In the genomic region with DNA sequence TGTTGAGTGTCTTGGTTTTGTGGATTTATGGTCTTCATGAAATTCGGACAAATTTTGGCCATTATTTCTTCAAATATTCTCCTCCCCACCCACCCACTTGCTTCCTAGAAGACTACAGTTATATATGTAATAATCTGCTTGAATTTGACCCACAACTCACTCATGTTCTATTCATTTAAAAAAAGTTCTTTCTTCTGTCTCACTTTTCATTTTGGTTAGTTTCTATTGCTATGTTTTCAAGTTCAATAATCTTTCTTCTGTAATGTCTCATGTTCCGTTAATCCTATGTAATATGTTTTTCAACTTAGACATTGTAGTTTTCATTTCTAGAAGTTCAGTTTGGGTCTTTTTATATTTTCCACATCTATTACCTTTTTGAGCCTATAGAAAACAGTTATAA, we compare ENCODE assay signal across 6 cellular contexts. TPM values are rescaled to one million over a fixed set of nuclear protein-coding genes. Genes with fewer than 3 reads are reported as not detected.
DNase-seq lines count a peak whose midpoint lies in the region; ATAC-seq, FAIRE-seq and TF ChIP-seq lines count a peak whose summit lies in the region.
"Not testable (repeated sequence)": the region's sequence is repeated elsewhere in the genome, so short reads cannot be mapped to it uniquely, and the experiment has no call there.

No MANE protein-coding gene starts in this region.

- not testable (repeated sequence) for H3K27ac ChIP-seq in astrocyte (ENCODE audit: low read depth, low read length)

- not testable (repeated sequence) for DNase-seq in GM19239 (ENCODE audit: insufficient read length, low spot score); activated CD4-positive, alpha-beta memory T cell treated with anti-CD3 and anti-CD28 coated beads for 36 hours; astrocyte (ENCODE audit: low read depth); frontal cortex (ENCODE audit: low spot score in 2 of 2); stimulated activated effector memory CD8-positive, alpha-beta T cell treated with anti-CD3 and anti-CD28 coated beads, Interleukin-12 subunit alpha, Interleukin-12 subunit beta, amount 100 ng/mL, for 72 hours (ENCODE audit: low spot score in 2 of 2)

- H2AFZ ChIP-seq in astrocyte (ENCODE audit: low read depth, low read length): not testable (repeated sequence)

- not testable (repeated sequence) for H3K4me3 ChIP-seq in astrocyte (ENCODE audit: insufficient read depth, low read depth, low read length)

- not testable (repeated sequence) for H3K4me3 Mint-ChIP-seq in activated CD4-positive, alpha-beta memory T cell treated with anti-CD3 and anti-CD28 coated beads for 36 hours; activated T-helper 17 cell treated with anti-CD3 and anti-CD28 coated beads, Interleukin-2, amount 50 U/mL, for 72 hours; astrocyte (ENCODE audit: unreplicated experiment); stimulated activated effector memory CD8-positive, alpha-beta T cell treated with anti-CD3 and anti-CD28 coated beads, Interleukin-12 subunit alpha, Interleukin-12 subunit beta, amount 100 ng/mL, for 72 hours

- H3K9me3 ChIP-seq in astrocyte (ENCODE audit: insufficient read depth, low read depth, low read length): not testable (repeated sequence)

- peaks cover 19% of the 10 kb centered on the region for H3K4me1 Mint-ChIP-seq in activated CD4-positive, alpha-beta memory T cell treated with anti-CD3 and anti-CD28 coated beads for 36 hours (ENCODE audit: low read depth)
- not testable (repeated sequence) for H3K4me1 Mint-ChIP-seq in activated T-helper 17 cell treated with anti-CD3 and anti-CD28 coated beads, Interleukin-2, amount 50 U/mL, for 72 hours; astrocyte (ENCODE audit: low read depth, unreplicated experiment)
- H3K4me1 Mint-ChIP-seq in stimulated activated effector memory CD8-positive, alpha-beta T cell treated with anti-CD3 and anti-CD28 coated beads, Interleukin-12 subunit alpha, Interleukin-12 subunit beta, amount 100 ng/mL, for 72 hours: peaks cover 28% of the 10 kb centered on the region

- not testable (repeated sequence) for H3K36me3 ChIP-seq in astrocyte (ENCODE audit: insufficient read depth, low read length)

- H4K20me1 ChIP-seq in astrocyte (ENCODE audit: insufficient read depth, low read length): not testable (repeated sequence)

- H3K9ac ChIP-seq in astrocyte (ENCODE audit: low read length): not testable (repeated sequence)

- peaks cover 42% of the 10 kb centered on the region for H3K36me3 Mint-ChIP-seq in activated CD4-positive, alpha-beta memory T cell treated with anti-CD3 and anti-CD28 coated beads for 36 hours
- peaks cover 91% of the 10 kb centered on the region for H3K36me3 Mint-ChIP-seq in activated T-helper 17 cell treated with anti-CD3 and anti-CD28 coated beads, Interleukin-2, amount 50 U/mL, for 72 hours (ENCODE audit: low read depth)
- peaks cover 26% of the 10 kb centered on the region for H3K36me3 Mint-ChIP-seq in astrocyte (ENCODE audit: low read depth, unreplicated experiment)
- H3K36me3 Mint-ChIP-seq in stimulated activated effector memory CD8-positive, alpha-beta T cell treated with anti-CD3 and anti-CD28 coated beads, Interleukin-12 subunit alpha, Interleukin-12 subunit beta, amount 100 ng/mL, for 72 hours: peaks cover 85% of the 10 kb centered on the region

- POLR2A ChIA-PET in activated CD4-positive, alpha-beta memory T cell treated with anti-CD3 and anti-CD28 coated beads for 36 hours (lab: Charles Lee): not testable (repeated sequence)

- ATAC-seq in activated T-helper 17 cell treated with anti-CD3 and anti-CD28 coated beads, Interleukin-2, amount 50 U/mL, for 72 hours (replicated peaks): peak; percentile 73
- peak; percentile 49 for ATAC-seq in stimulated activated effector memory CD8-positive, alpha-beta T cell treated with anti-CD3 and anti-CD28 coated beads, Interleukin-12 subunit alpha, Interleukin-12 subunit beta, amount 100 ng/mL, for 72 hours

- TF ChIP-seq CTCF in astrocyte (IDR thresholded peaks at IDR 0.05; ENCODE audit: insufficient read depth, low read depth, low read length): not testable (repeated sequence)

- CTCF ChIA-PET in activated CD4-positive, alpha-beta memory T cell treated with anti-CD3 and anti-CD28 coated beads for 36 hours (lab: Charles Lee): interaction anchor here (0.7 to 1.2 kb wide), 2 partner anchors 12 to 250 kb away, joined by 4 to 7 read pairs; no protein-coding TSS in a partner anchor

- peaks cover 14% of the 10 kb centered on the region for H3K9me3 Mint-ChIP-seq in activated CD4-positive, alpha-beta memory T cell treated with anti-CD3 and anti-CD28 coated beads for 36 hours
- not testable (repeated sequence) for H3K9me3 Mint-ChIP-seq in activated T-helper 17 cell treated with anti-CD3 and anti-CD28 coated beads, Interleukin-2, amount 50 U/mL, for 72 hours; astrocyte (ENCODE audit: unreplicated experiment); stimulated activated effector memory CD8-positive, alpha-beta T cell treated with anti-CD3 and anti-CD28 coated beads, Interleukin-12 subunit alpha, Interleukin-12 subunit beta, amount 100 ng/mL, for 72 hours

- FAIRE-seq in GM19239 (lab: Jason Lieb, UNC) (peak; percentile 58), astrocyte (lab: Jason Lieb, UNC) (peak; percentile 13), frontal cortex (lab: Jason Lieb, UNC) (peak; percentile 72)

- H3K4me1 ChIP-seq in astrocyte (ENCODE audit: insufficient read depth, low read length): not testable (repeated sequence)

- H3K27ac Mint-ChIP-seq in activated CD4-positive, alpha-beta memory T cell treated with anti-CD3 and anti-CD28 coated beads for 36 hours: peak overlapping the region; percentile 45
- peak overlapping the region; percentile 68 for H3K27ac Mint-ChIP-seq in activated T-helper 17 cell treated with anti-CD3 and anti-CD28 coated beads, Interleukin-2, amount 50 U/mL, for 72 hours
- not testable (repeated sequence) for H3K27ac Mint-ChIP-seq in astrocyte (ENCODE audit: unreplicated experiment); stimulated activated effector memory CD8-positive, alpha-beta T cell treated with anti-CD3 and anti-CD28 coated beads, Interleukin-12 subunit alpha, Interleukin-12 subunit beta, amount 100 ng/mL, for 72 hours

- intact Hi-C loops in activated CD4-positive, alpha-beta memory T cell treated with anti-CD3 and anti-CD28 coated beads for 36 hours (cut with micrococcal nuclease): not testable (repeated sequence)

- H3K79me2 ChIP-seq in astrocyte (ENCODE audit: insufficient read depth, low read length): not testable (repeated sequence)

- H3K4me2 ChIP-seq in astrocyte (ENCODE audit: low read length): not testable (repeated sequence)

- not testable (repeated sequence) for H3K27me3 ChIP-seq in astrocyte (ENCODE audit: insufficient read depth, low read length)

- not testable (repeated sequence) for H3K27me3 Mint-ChIP-seq in activated CD4-positive, alpha-beta memory T cell treated with anti-CD3 and anti-CD28 coated beads for 36 hours; activated T-helper 17 cell treated with anti-CD3 and anti-CD28 coated beads, Interleukin-2, amount 50 U/mL, for 72 hours; astrocyte (ENCODE audit: low read depth, unreplicated experiment)

RNA-seq across cellular contexts. Expression of gene TYW1, which starts 55.5 kb away (rescaled TPM):
- total RNA-seq in activated CD4-positive, alpha-beta memory T cell treated with anti-CD3 and anti-CD28 coated beads for 36 hours: 10 to 100 TPM; 15.0 to 16.4 TPM
- total RNA-seq in activated T-helper 17 cell treated with anti-CD3 and anti-CD28 coated beads, Interleukin-2, amount 50 U/mL, for 72 hours: 10 to 100 TPM; 11.1 to 16.2 TPM
- 16.3 and 16.6 TPM in 2 replicates for total RNA-seq in astrocyte
- 14.3 TPM for total RNA-seq in frontal cortex

RNA-seq across cellular contexts. Expression of gene SBDS, which starts 56.8 kb away (rescaled TPM):
- 10 to 100 TPM; 55.7 to 58.3 TPM for total RNA-seq in activated CD4-positive, alpha-beta memory T cell treated with anti-CD3 and anti-CD28 coated beads for 36 hours
- total RNA-seq in activated T-helper 17 cell treated with anti-CD3 and anti-CD28 coated beads, Interleukin-2, amount 50 U/mL, for 72 hours: 10 to 100 TPM; 35.7 to 60.6 TPM
- total RNA-seq in astrocyte: 140 and 165 TPM in 2 replicates
- total RNA-seq in frontal cortex: 55.0 TPM
